Comparison of ENCODE assay signal across 15 cellular contexts in the genomic region with DNA sequence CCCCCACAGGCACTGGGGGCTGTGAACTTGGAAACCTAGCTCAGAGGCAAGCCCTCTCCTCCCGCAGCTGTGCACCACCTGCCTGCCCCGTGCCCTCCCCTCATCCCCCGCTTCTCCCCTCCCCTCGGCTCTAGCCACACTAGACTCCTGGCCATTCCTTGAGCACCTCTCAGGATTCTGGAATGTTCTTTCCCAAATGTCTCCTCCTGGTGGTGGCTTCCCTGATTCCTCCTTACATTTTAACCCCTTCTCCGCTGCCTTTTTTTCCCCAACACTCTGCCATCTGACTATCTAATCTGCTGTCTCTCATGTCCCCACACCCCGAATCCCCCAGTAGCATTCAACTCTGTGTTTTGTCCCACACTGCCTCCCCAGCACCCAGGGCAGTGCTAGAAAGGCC. TPM values are rescaled to one million over a fixed set of nuclear protein-coding genes. Genes with fewer than 3 reads are reported as not detected.
DNase-seq lines count a peak whose midpoint lies in the region; ATAC-seq and TF ChIP-seq lines count a peak whose summit lies in the region.
"Had no signal": no experiment of that assay in that cellular context is flagged by ENCODE, and none has a peak within 500 bp of the region (broad histone marks: within the 10 kb centered on the region; RNA-seq: fewer than 3 reads in every experiment).

No MANE protein-coding gene starts in this region.

- peaks cover 2% of the 10 kb centered on the region for H3K36me3 Mint-ChIP-seq in central memory CD8-positive, alpha-beta T cell (ENCODE audit: insufficient read depth)
- H3K36me3 Mint-ChIP-seq in natural killer cell treated with Interleukin-12 subunit alpha and Interleukin-12 subunit beta and Interleukin-15 and Interleukin-18, amount 100 ng/mL, for 72 hours = no peaks in the 10 kb centered on the region

- H3K9ac ChIP-seq in GM23248 = no peak overlapping the region

- H3K9me3 Mint-ChIP-seq in central memory CD8-positive, alpha-beta T cell = no peaks in the 10 kb centered on the region
- H3K9me3 Mint-ChIP-seq in natural killer cell treated with Interleukin-12 subunit alpha and Interleukin-12 subunit beta and Interleukin-15 and Interleukin-18, amount 100 ng/mL, for 72 hours = no peaks in the 10 kb centered on the region

- H3F3A ChIP-seq in GM23248 (ENCODE audit: insufficient read depth) = no peaks in the 10 kb centered on the region

- 85 to 100% methylated on average over 2 to 6 of the region's 6 CpGs for WGBS in GM23248 (ENCODE audit: low coverage in 1 of 2, low lambda C conversion rate in 2 of 2, missing lambda C conversion rate in 2 of 2), 2 experiments

- no peak for ATAC-seq in central memory CD8-positive, alpha-beta T cell (replicated peaks; ENCODE audit: extremely low read depth, poor library complexity, severe bottlenecking)
- ATAC-seq in natural killer cell treated with Interleukin-12 subunit alpha and Interleukin-12 subunit beta and Interleukin-15 and Interleukin-18, amount 100 ng/mL, for 72 hours = no peak
- ATAC-seq in GM18858 (IDR thresholded peaks at IDR 0.05; ENCODE audit: unreplicated experiment) = no peak
- ATAC-seq in GM21786 (IDR thresholded peaks at IDR 0.05; ENCODE audit: unreplicated experiment) = no peak
- ATAC-seq: mucosa of descending colon had no signal

- no peak overlapping the region for H2AFZ ChIP-seq in GM23248

- H3K4me1 ChIP-seq in GM23248 (ENCODE audit: insufficient read depth) = peaks cover 26% of the 10 kb centered on the region

- H3K79me2 ChIP-seq in GM23248 (ENCODE audit: insufficient read depth) = no peaks in the 10 kb centered on the region

- no peak overlapping the region for H3K27ac ChIP-seq in GM23248

- no peak overlapping the region for H3K4me3 Mint-ChIP-seq in central memory CD8-positive, alpha-beta T cell
- H3K4me3 Mint-ChIP-seq in natural killer cell treated with Interleukin-12 subunit alpha and Interleukin-12 subunit beta and Interleukin-15 and Interleukin-18, amount 100 ng/mL, for 72 hours = no peak overlapping the region

- no peaks in the 10 kb centered on the region for H3K9me2 ChIP-seq in GM23248 (ENCODE audit: insufficient read depth)

- H4K20me1 ChIP-seq in GM23248 (ENCODE audit: insufficient read depth) = no peaks in the 10 kb centered on the region

- no peaks in the 10 kb centered on the region for H3K36me3 ChIP-seq in BJ (ENCODE audit: control insufficient read depth, insufficient read depth, low read length)
- no peaks in the 10 kb centered on the region for H3K36me3 ChIP-seq in GM23248 (ENCODE audit: low read depth)

- peak overlapping the region; percentile 91 for H3K27ac Mint-ChIP-seq in central memory CD8-positive, alpha-beta T cell (ENCODE audit: low read depth)
- peak overlapping the region; percentile 43 to 58 for H3K27ac Mint-ChIP-seq in natural killer cell treated with Interleukin-12 subunit alpha and Interleukin-12 subunit beta and Interleukin-15 and Interleukin-18, amount 100 ng/mL, for 72 hours

- CTCF ChIA-PET in BJ (lab: Yijun Ruan, JAX) = interaction anchor here (0.5 to 0.9 kb wide), 3 partner anchors 73 to 930 kb away, joined by 3 read pairs; no protein-coding TSS in a partner anchor

- peak; percentile 30 for TF ChIP-seq CTCF in BJ (IDR thresholded peaks at IDR 0.05; ENCODE audit: insufficient read depth, low read depth, low read length)

- in situ Hi-C loops in GM23248 (cut with MboI) = loop anchor here (10.0 to 25.0 kb wide), 3 partner anchors 161 to 454 kb away; a partner anchor contains a TSS

- H3K4me2 ChIP-seq in GM23248 (ENCODE audit: unreplicated experiment) = no peak overlapping the region

- H3K27me3 Mint-ChIP-seq in central memory CD8-positive, alpha-beta T cell = no peaks in the 10 kb centered on the region
- no peaks in the 10 kb centered on the region for H3K27me3 Mint-ChIP-seq in natural killer cell treated with Interleukin-12 subunit alpha and Interleukin-12 subunit beta and Interleukin-15 and Interleukin-18, amount 100 ng/mL, for 72 hours

- POLR2A ChIA-PET in BJ (lab: Charles Lee) = no interaction called here

- H3K4me1 Mint-ChIP-seq in central memory CD8-positive, alpha-beta T cell = peaks cover 62% of the 10 kb centered on the region
- peaks cover 42 to 43% of the 10 kb centered on the region in 2 donors for H3K4me1 Mint-ChIP-seq in natural killer cell treated with Interleukin-12 subunit alpha and Interleukin-12 subunit beta and Interleukin-15 and Interleukin-18, amount 100 ng/mL, for 72 hours (ENCODE audit: low read depth in 2 of 2)

- no peaks in the 10 kb centered on the region for H3K27me3 ChIP-seq in BJ (ENCODE audit: control insufficient read depth, insufficient read depth, low read length)
- no peaks in the 10 kb centered on the region for H3K27me3 ChIP-seq in GM23248 (replicated peaks; ENCODE audit: insufficient read depth)

- H3K4me3 ChIP-seq in BJ (ENCODE audit: low read depth, low read length) (no peak overlapping the region), GM23248 (no peak overlapping the region)
- H3K4me3 ChIP-seq: mucosa of descending colon had no signal

- no peaks in the 10 kb centered on the region for H3K9me3 ChIP-seq in GM23248 (ENCODE audit: low read depth)
- H3K9me3 ChIP-seq: mucosa of descending colon had no signal

- DNase-seq in BJ (ENCODE audit: low read depth) (no peak), GM23248 (peak; percentile 35), COR-L47 (lab: John Stamatoyannopoulos, UW) (no peak)
- no peak for DNase-seq in central memory CD8-positive, alpha-beta T cell (ENCODE audit: low spot score in 2 of 2)
- no peak for DNase-seq in natural killer cell treated with Interleukin-12 subunit alpha and Interleukin-12 subunit beta and Interleukin-15 and Interleukin-18, amount 100 ng/mL, for 72 hours (ENCODE audit: low spot score)
- DNase-seq: activated CD8-positive, alpha-beta memory T cell treated with anti-CD3 and anti-CD28 coated beads, Interleukin-2, amount 50 U/mL, for 4 hours; amygdala; DMS53; mucosa of descending colon; NCI-H1092; retina; substantia nigra had no signal

RNA-seq across cellular contexts. Expression of a gene that starts 6.7 kb away (rescaled TPM):
- polyA plus RNA-seq in BJ (2011; rRNA removed) (0.20 and 0.55 TPM in 2 replicates), GM23248 (2016; fragmentation: Nextera tagmentation; extraction: Ambion mirVana) (2.7 TPM in 2 replicates)
- 0.52 TPM in 1 of 2 replicates, not detected in the other for polyA minus RNA-seq in BJ (2011; rRNA and poly(A)+ RNA removed)
- not detected in 2 replicates for total RNA-seq in GM23248 (2014; rRNA removed; shearing (Covaris generic))
- under 1 TPM in 1 of 2 donors, not detected in 1; 0.95 TPM for total RNA-seq in natural killer cell treated with Interleukin-12 subunit alpha and Interleukin-12 subunit beta and Interleukin-15 and Interleukin-18, amount 100 ng/mL, for 72 hours
- total RNA-seq: H4 had no signal

RNA-seq across cellular contexts. Expression of a gene that starts 22.3 kb away (rescaled TPM):
- polyA plus RNA-seq in BJ (2011; rRNA removed) = 0.38 and 0.94 TPM in 2 replicates
- 1.5 TPM in 1 of 2 replicates, not detected in the other for polyA minus RNA-seq in BJ (2011; rRNA and poly(A)+ RNA removed)
- total RNA-seq in GM23248 (2014; rRNA removed; shearing (Covaris generic)) = 0.11 TPM in 1 of 2 replicates, not detected in the other
- polyA plus RNA-seq in GM23248 (2016; fragmentation: Nextera tagmentation; extraction: Ambion mirVana) = 0.63 and 2.1 TPM in 2 replicates
- total RNA-seq in natural killer cell treated with Interleukin-12 subunit alpha and Interleukin-12 subunit beta and Interleukin-15 and Interleukin-18, amount 100 ng/mL, for 72 hours = 1 to 10 TPM; 3.7 to 4.0 TPM

RNA-seq across cellular contexts. Expression of a gene that starts 22.3 kb away (rescaled TPM):
- 8.0 and 13.1 TPM in 2 replicates for polyA plus RNA-seq in BJ (2011; rRNA removed)
- 12.6 and 14.4 TPM in 2 replicates for polyA minus RNA-seq in BJ (2011; rRNA and poly(A)+ RNA removed)
- 20.6 and 22.8 TPM in 2 replicates for total RNA-seq in GM23248 (2014; rRNA removed; shearing (Covaris generic))
- polyA plus RNA-seq in GM23248 (2016; fragmentation: Nextera tagmentation; extraction: Ambion mirVana) = 15.8 and 16.9 TPM in 2 replicates
- 10 to 100 TPM; 33.2 to 41.3 TPM for total RNA-seq in natural killer cell treated with Interleukin-12 subunit alpha and Interleukin-12 subunit beta and Interleukin-15 and Interleukin-18, amount 100 ng/mL, for 72 hours

RNA-seq across cellular contexts. Expression of a gene that starts 54.6 kb away (rescaled TPM):
- polyA plus RNA-seq in BJ (2011; rRNA removed) (12.5 and 18.6 TPM in 2 replicates), GM23248 (2016; fragmentation: Nextera tagmentation; extraction: Ambion mirVana) (36.8 and 45.3 TPM in 2 replicates)
- polyA minus RNA-seq in BJ (2011; rRNA and poly(A)+ RNA removed) = 5.2 and 5.5 TPM in 2 replicates
- total RNA-seq in GM23248 (2014; rRNA removed; shearing (Covaris generic)) = 6.2 and 9.2 TPM in 2 replicates
- under 1 TPM in 1 of 2 donors, not detected in 1; 0.70 TPM for total RNA-seq in natural killer cell treated with Interleukin-12 subunit alpha and Interleukin-12 subunit beta and Interleukin-15 and Interleukin-18, amount 100 ng/mL, for 72 hours
